In genomic region chr11:349270-349954, GRCh38 we compare ENCODE assay signal across 7 cellular contexts. TPM values are rescaled to one million over a fixed set of nuclear protein-coding genes. Genes with fewer than 3 reads are reported as not detected.
"Had no signal": no experiment of that assay in that cellular context is flagged by ENCODE, and none has a peak within 500 bp of the region (broad histone marks: within the 10 kb centered on the region; RNA-seq: fewer than 3 reads in every experiment).

No MANE protein-coding gene starts in this region.

RNA-seq across cellular contexts. Expression of gene B4GALNT4, which starts 19.9 kb away (rescaled TPM):
- total RNA-seq: mesenteric fat pad had no signal

RNA-seq across cellular contexts. Expression of gene IFITM3, which starts 28.8 kb away (rescaled TPM):
- polyA plus RNA-seq: neural cell had no signal

RNA-seq across cellular contexts. Expression of gene IFITM2, which starts 41.8 kb away (rescaled TPM):
- polyA plus RNA-seq: neural cell had no signal

RNA-seq across cellular contexts. Expression of gene PKP3, which starts 44.6 kb away (rescaled TPM):
- total RNA-seq: activated CD4-positive, alpha-beta memory T cell treated with anti-CD3 and anti-CD28 coated beads, Interleukin-2, amount 10 ng/mL, durations not matched to agents 7 days and 5 days; activated CD4-positive, alpha-beta T cell treated with anti-CD3 and anti-CD28 coated beads, Interleukin-2, amount 10 ng/mL, durations not matched to agents 7 days and 5 days; activated T-helper 2 cell treated with anti-CD3 and anti-CD28 coated beads, Interferon-gamma antibody, Interleukin-2, Interleukin-4, amounts not matched to agents 10 μg/mL and 5 μg/mL and 100 μg/mL, durations not matched to agents 14 hours and 24 hours and 36 hours; frontal cortex; T-helper 2 cell treated with Interferon-gamma antibody and Interleukin-4, amounts not matched to agents 100 ng/mL and 5 ng/mL, for 36 hours had no signal
- polyA plus RNA-seq: neural cell had no signal
